Comparison of ENCODE assay signal across 10 cellular contexts in the genomic region with DNA sequence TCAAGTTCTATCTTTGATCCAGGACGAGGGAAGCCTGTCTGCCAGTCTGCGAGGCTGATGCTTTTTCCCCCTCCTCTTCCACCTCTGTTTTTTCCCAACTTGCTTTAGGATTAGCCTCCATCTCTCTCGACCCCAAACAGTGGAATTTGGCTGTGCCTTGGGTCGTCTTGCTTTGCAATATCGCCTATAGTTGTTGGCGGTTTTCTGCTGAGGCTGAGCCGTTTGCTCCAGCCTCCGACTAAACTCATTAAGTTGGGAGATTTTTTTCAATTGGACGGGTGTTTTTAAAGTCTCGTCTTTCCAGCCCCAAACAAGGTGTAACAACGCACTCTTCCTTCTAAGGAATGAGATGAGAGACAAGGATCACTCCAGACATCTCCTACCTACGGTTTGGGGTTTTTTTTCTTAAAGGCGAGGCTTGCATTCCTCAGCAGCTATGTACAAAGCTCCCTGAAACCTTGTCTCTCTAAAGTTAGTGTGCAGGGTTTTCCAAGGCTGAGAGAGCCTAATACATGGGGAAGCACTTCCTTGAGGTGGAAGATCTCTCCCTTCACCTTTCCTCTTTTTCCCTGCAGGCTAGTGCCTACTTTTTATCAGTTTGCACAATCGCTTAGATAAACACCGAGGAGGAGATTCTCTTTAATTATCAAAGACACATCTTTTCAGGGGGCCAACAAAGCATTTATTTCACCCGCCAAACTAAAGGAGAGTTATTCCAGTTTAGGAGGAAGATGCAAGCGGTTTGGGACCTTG. TPM values are rescaled to one million over a fixed set of nuclear protein-coding genes. Genes with fewer than 3 reads are reported as not detected.
DNase-seq lines count a peak whose midpoint lies in the region; ATAC-seq and TF ChIP-seq lines count a peak whose summit lies in the region.
"Had no signal": no experiment of that assay in that cellular context is flagged by ENCODE, and none has a peak within 500 bp of the region (broad histone marks: within the 10 kb centered on the region; RNA-seq: fewer than 3 reads in every experiment).

No MANE protein-coding gene starts in this region.

- H3K9me2 ChIP-seq in HCT116 (ENCODE audit: insufficient read depth), result no peaks in the 10 kb centered on the region

- H3K9ac ChIP-seq in HCT116 (ENCODE audit: low read length), result peak overlapping the region; percentile 72
- no peak overlapping the region for H3K9ac ChIP-seq in iPS-18a (ENCODE audit: low read length)

- H3K4me3 Mint-ChIP-seq in stimulated activated naive B cell treated with anti-CD40 and anti-IgM and Interleukin-4, amounts not matched to agents 10 μg/mL and 1 μg/mL and 100 μg/mL, for 72 hours, result no peak overlapping the region

- peaks cover 36 to 48% of the 10 kb centered on the region in 2 experiments for H3K4me1 ChIP-seq in HCT116 (ENCODE audit: control insufficient read depth in 1 of 2, insufficient read depth in 2 of 2, low read length in 2 of 2)
- peaks cover 45% of the 10 kb centered on the region for H3K4me1 ChIP-seq in iPS-18a (ENCODE audit: control insufficient read depth, low read depth, low read length)

- H3K36me3 Mint-ChIP-seq in stimulated activated naive B cell treated with anti-CD40 and anti-IgM and Interleukin-4, amounts not matched to agents 10 μg/mL and 1 μg/mL and 100 μg/mL, for 72 hours, result peaks cover 2 to 3% of the 10 kb centered on the region in 2 donors

- CTCF ChIA-PET in HCT116 (lab: Charles Lee), result interaction anchor here (1.2 kb wide), 1 partner anchor 24 kb away, joined by 6 read pairs; no protein-coding TSS in a partner anchor

- H3K4me3 ChIP-seq in HCT116 (replicated peaks in 1 of 2; ENCODE audit: low read depth in 1 of 2, low read length in 2 of 2) (peak overlapping the region; percentile 74 to 89), iPS-18a (ENCODE audit: low read length) (peak overlapping the region; percentile 56)

- H3K9me3 ChIP-seq in HCT116 (ENCODE audit: control insufficient read depth in 1 of 2, insufficient read depth in 1 of 2, low read depth in 1 of 2, low read length in 2 of 2) (no peaks in the 10 kb centered on the region), iPS-18a (ENCODE audit: control insufficient read depth, low read depth, low read length) (no peaks in the 10 kb centered on the region)

- H3K27me3 Mint-ChIP-seq in stimulated activated naive B cell treated with anti-CD40 and anti-IgM and Interleukin-4, amounts not matched to agents 10 μg/mL and 1 μg/mL and 100 μg/mL, for 72 hours, result peaks cover 76 to 98% of the 10 kb centered on the region in 2 donors

- H3K27ac ChIP-seq in HCT116 (ENCODE audit: low read depth, low read length) (peak overlapping the region; percentile 67), iPS-18a (ENCODE audit: low read length) (no peak overlapping the region)

- H3K27me3 ChIP-seq in HCT116 (ENCODE audit: insufficient read depth, low read length), result no peaks in the 10 kb centered on the region
- peaks cover 98% of the 10 kb centered on the region for H3K27me3 ChIP-seq in iPS-18a (ENCODE audit: control insufficient read depth, insufficient read depth, low read length)

- DNase-seq in HCT116 (ENCODE audit: low read depth, low spot score) (no peak), amniotic epithelial cell (ENCODE audit: low read depth) (peak; percentile 59), HPDE6-E6E7 (ENCODE audit: extremely low spot score) (no peak), iPS-NIHi7 (ENCODE audit: extremely low spot score) (no peak), RPMI8226 (no peak)
- DNase-seq in stimulated activated naive B cell treated with anti-CD40 and anti-IgM and Interleukin-4, amounts not matched to agents 10 μg/mL and 1 μg/mL and 100 μg/mL, for 72 hours, result no peak
- DNase-seq: NCI-H1048 had no signal

- ATAC-seq in HCT116 (no peak), GM21528 (IDR thresholded peaks at IDR 0.05; ENCODE audit: low FRiP score, unreplicated experiment) (no peak)
- ATAC-seq in stimulated activated naive B cell treated with anti-CD40 and anti-IgM and Interleukin-4, amounts not matched to agents 10 μg/mL and 1 μg/mL and 100 μg/mL, for 72 hours (replicated peaks), result no peak

- TF ChIP-seq POLR2A in HCT116 (IDR thresholded peaks at IDR 0.05; ENCODE audit: borderline replicate concordance, extremely low read depth, insufficient read depth, insufficient read length), result no peak

- RAD21 ChIA-PET in HCT116 (lab: Charles Lee; ENCODE audit: low non-redundant PET in 1 of 2, low total read pairs in 2 of 2, uncharacterized antibody in 2 of 2, unreplicated experiment in 2 of 2), result no interaction called here

- TF ChIP-seq RAD21 in HCT116 (IDR thresholded peaks at IDR 0.05; ENCODE audit: low read depth), result peak; percentile 19; the same call in 1 of the 2 replicates

- peak overlapping the region; percentile 94 for H3K4me2 ChIP-seq in HCT116 (ENCODE audit: low read length)

- H3K4me1 Mint-ChIP-seq in stimulated activated naive B cell treated with anti-CD40 and anti-IgM and Interleukin-4, amounts not matched to agents 10 μg/mL and 1 μg/mL and 100 μg/mL, for 72 hours, result peaks cover 10 to 12% of the 10 kb centered on the region in 2 donors

- peak overlapping the region; percentile 11 for H3K27ac Mint-ChIP-seq in stimulated activated naive B cell treated with anti-CD40 and anti-IgM and Interleukin-4, amounts not matched to agents 10 μg/mL and 1 μg/mL and 100 μg/mL, for 72 hours
- H3K27ac Mint-ChIP-seq: stimulated activated naive CD8-positive, alpha-beta T cell treated with anti-CD3 and anti-CD28 coated beads, Interleukin-15, Interleukin-2, amounts not matched to agents 100 ng/mL and 50 ng/mL, for 24 hours had no signal

- peaks cover 69% of the 10 kb centered on the region for H3K79me2 ChIP-seq in HCT116 (ENCODE audit: insufficient read depth, low read length)

- no peaks in the 10 kb centered on the region for H4K20me1 ChIP-seq in HCT116 (ENCODE audit: insufficient read depth)

- BruUV-seq in HCT116 (replicated peaks; lab: Mats Ljungman, UMichigan), result no TSS peak

- intact Hi-C loops in HCT116 (cut with micrococcal nuclease), result loop anchor here (2.0 to 5.0 kb wide), 6 partner anchors 263 to 1068 kb away; no protein-coding TSS in a partner anchor

- TF ChIP-seq CTCF in HCT116 (IDR thresholded peaks at IDR 0.05 in 2 of 3, conservative IDR thresholded peaks at IDR 0.05 in 1 of 3; ENCODE audit: borderline replicate concordance in 1 of 3, insufficient read depth in 1 of 3, low read depth in 2 of 3, low read length in 2 of 3), result no peak

- POLR2A ChIA-PET in HCT116 (lab: Charles Lee), result interaction anchor here (1.1 kb wide), 1 partner anchor 52 kb away, joined by 3 read pairs; no protein-coding TSS in a partner anchor

- H3K36me3 ChIP-seq in HCT116 (ENCODE audit: control insufficient read depth in 1 of 2, insufficient read depth in 2 of 2, low read length in 2 of 2) (no peaks in the 10 kb centered on the region), iPS-18a (ENCODE audit: control insufficient read depth, low read depth, low read length) (no peaks in the 10 kb centered on the region)

- no peak overlapping the region for H2AFZ ChIP-seq in HCT116 (ENCODE audit: low read depth, low read length, poor library complexity, severe bottlenecking)

- peaks cover 0 to 2% of the 10 kb centered on the region in 2 donors for H3K9me3 Mint-ChIP-seq in stimulated activated naive B cell treated with anti-CD40 and anti-IgM and Interleukin-4, amounts not matched to agents 10 μg/mL and 1 μg/mL and 100 μg/mL, for 72 hours
- H3K9me3 Mint-ChIP-seq: stimulated activated naive CD8-positive, alpha-beta T cell treated with anti-CD3 and anti-CD28 coated beads, Interleukin-15, Interleukin-2, amounts not matched to agents 100 ng/mL and 50 ng/mL, for 24 hours had no signal

TF ChIP-seq in HCT116, 20 proteins besides CTCF, POLR2A, EP300 and RAD21:
- no peak; the same call in 1 of the 2 replicates for TF ChIP-seq SRF (IDR thresholded peaks at IDR 0.05; ENCODE audit: low read depth)

RNA-seq across cellular contexts. Expression of a gene that starts 4.7 kb away (rescaled TPM):
- total RNA-seq in HCT116 (2021; ENCODE audit: unreplicated experiment), result 61.4 TPM
- 26.9 and 28.0 TPM in 2 replicates for polyA plus RNA-seq in HCT116 (2012)
